In the genomic region with DNA sequence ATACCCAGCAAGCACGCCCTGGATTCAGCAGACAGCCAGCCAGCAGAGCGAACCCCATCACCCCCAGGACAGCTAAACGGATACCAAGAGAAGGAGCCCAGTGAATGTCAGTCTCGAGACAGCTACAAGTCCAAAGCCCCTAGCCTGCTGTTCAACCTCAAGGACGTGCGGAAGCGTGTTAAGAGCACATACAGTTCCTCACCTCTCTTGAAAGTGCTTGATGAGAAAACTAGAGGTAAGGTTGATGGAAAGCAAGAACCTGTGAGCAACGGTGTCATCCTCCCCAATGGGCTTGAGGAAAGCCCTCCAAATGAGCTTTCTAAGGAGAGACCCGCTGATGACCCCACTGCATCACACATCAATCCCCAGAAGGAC, we compare ENCODE assay signal across 28 cellular contexts. TPM values are rescaled to one million over a fixed set of nuclear protein-coding genes. Genes with fewer than 3 reads are reported as not detected.
"Had no signal": no experiment of that assay in that cellular context is flagged by ENCODE, and none has a peak within 500 bp of the region (broad histone marks: within the 10 kb centered on the region; RNA-seq: fewer than 3 reads in every experiment).

No MANE protein-coding gene starts in this region.

- H3K4me1 ChIP-seq: foreskin keratinocyte, lower lobe of right lung, right lobe of liver, tibial nerve, upper lobe of left lung had no signal

- H3K27me3 ChIP-seq: esophagus muscularis mucosa, foreskin keratinocyte, right lobe of liver, tibial nerve, upper lobe of left lung had no signal

- H3K9me3 Mint-ChIP-seq: dendritic cell treated with granulocyte-macrophage colony-stimulating factor and Interleukin-4, amounts not matched to agents 40 ng/mL and 50 ng/mL, for 4 days; natural killer cell; stimulated activated memory B cell treated with anti-CD40 and anti-IgM and Interleukin-4, amounts not matched to agents 10 μg/mL and 1 μg/mL and 100 μg/mL, for 72 hours had no signal

- H3K36me3 ChIP-seq: left lung, lower lobe of right lung, right lobe of liver, thoracic aorta, tibial nerve, upper lobe of left lung had no signal

- H3K9me3 ChIP-seq: esophagus muscularis mucosa, left lung, lower lobe of right lung, psoas muscle, right lobe of liver, thoracic aorta, tibial nerve, upper lobe of left lung had no signal

- H3K27me3 Mint-ChIP-seq: stimulated activated memory B cell treated with anti-CD40 and anti-IgM and Interleukin-4, amounts not matched to agents 10 μg/mL and 1 μg/mL and 100 μg/mL, for 72 hours had no signal

- DNase-seq: central memory CD4-positive, alpha-beta T cell; effector memory CD4-positive, alpha-beta T cell; foreskin keratinocyte; glutamatergic neuron; kidney; left lung; lower lobe of right lung; natural killer cell; posterior cingulate gyrus; psoas muscle; right lobe of liver; stimulated activated CD4-positive, alpha-beta T cell treated with anti-CD3 and anti-CD28 coated beads, Interleukin-4, amount 100 ng/mL, for 4 hours; stimulated activated naive CD8-positive, alpha-beta T cell treated with anti-CD3 and anti-CD28 coated beads, Interleukin-15, Interleukin-2, amounts not matched to agents 100 U/mL and 50 U/mL, for 24 hours; upper lobe of left lung had no signal

- H3K27ac ChIP-seq: esophagus muscularis mucosa, foreskin keratinocyte, left lung, lower lobe of right lung, right lobe of liver, thoracic aorta, tibial nerve, upper lobe of left lung had no signal

- H3K36me3 Mint-ChIP-seq: natural killer cell; stimulated activated memory B cell treated with anti-CD40 and anti-IgM and Interleukin-4, amounts not matched to agents 10 μg/mL and 1 μg/mL and 100 μg/mL, for 72 hours had no signal

- ATAC-seq: foreskin keratinocyte; lower lobe of right lung; natural killer cell; right lobe of liver; stimulated activated memory B cell treated with anti-CD40 and anti-IgM and Interleukin-4, amounts not matched to agents 10 μg/mL and 1 μg/mL and 100 μg/mL, for 72 hours; stimulated activated naive CD8-positive, alpha-beta T cell treated with anti-CD3 and anti-CD28 coated beads, Interleukin-15, Interleukin-2, amounts not matched to agents 100 U/mL and 50 U/mL, for 24 hours had no signal

- H3K4me3 Mint-ChIP-seq: dendritic cell treated with granulocyte-macrophage colony-stimulating factor and Interleukin-4, amounts not matched to agents 40 ng/mL and 50 ng/mL, for 4 days; natural killer cell; stimulated activated memory B cell treated with anti-CD40 and anti-IgM and Interleukin-4, amounts not matched to agents 10 μg/mL and 1 μg/mL and 100 μg/mL, for 72 hours had no signal

- H3K27ac Mint-ChIP-seq: dendritic cell treated with granulocyte-macrophage colony-stimulating factor and Interleukin-4, amounts not matched to agents 40 ng/mL and 50 ng/mL, for 4 days; natural killer cell; stimulated activated memory B cell treated with anti-CD40 and anti-IgM and Interleukin-4, amounts not matched to agents 10 μg/mL and 1 μg/mL and 100 μg/mL, for 72 hours had no signal

- H3K4me3 ChIP-seq: esophagus muscularis mucosa, left lung, lower lobe of right lung, psoas muscle, right lobe of liver, thoracic aorta, tibial nerve, upper lobe of left lung had no signal

RNA-seq across cellular contexts. Expression of a gene that starts 24.9 kb away (rescaled TPM):
- total RNA-seq: bronchial epithelial cell, cerebellum, endothelial cell of umbilical vein, epithelial cell of proximal tubule, fibroblast of lung, foreskin keratinocyte, kidney, left lung, lower lobe of right lung, mononuclear cell, natural killer cell, osteoblast, renal cortical epithelial cell, upper lobe of left lung had no signal
- polyA plus RNA-seq: endothelial cell of umbilical vein, fibroblast of lung, foreskin keratinocyte, neural cell had no signal
